8 cellular contexts compared by ENCODE assay signal in the genomic region with DNA sequence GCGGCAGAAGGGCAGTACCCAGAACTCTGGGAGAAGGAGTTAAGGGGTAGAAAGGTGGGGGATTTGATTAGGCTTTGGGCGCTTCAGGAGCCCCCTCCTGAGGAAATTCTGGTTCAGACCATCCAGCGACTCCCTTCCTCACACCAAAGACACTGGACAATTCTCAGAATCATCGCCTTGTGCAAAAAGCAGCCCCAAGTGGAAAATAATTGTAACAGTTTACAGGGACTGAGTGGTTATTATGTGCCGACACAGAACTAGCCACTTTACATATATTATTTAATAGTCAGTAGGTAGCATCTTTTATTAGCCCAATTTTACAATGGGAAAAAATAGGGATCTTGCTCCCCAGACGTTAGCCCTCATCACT. TPM values are rescaled to one million over a fixed set of nuclear protein-coding genes. Genes with fewer than 3 reads are reported as not detected.
DNase-seq lines count a peak whose midpoint lies in the region; ATAC-seq lines count a peak whose summit lies in the region.

No MANE protein-coding gene starts in this region.

- peaks cover 25% of the 10 kb centered on the region for H3K4me1 ChIP-seq in stomach smooth muscle (ENCODE audit: control insufficient read depth, insufficient read depth, low read length)

- peaks cover 11% of the 10 kb centered on the region for H3K36me3 Mint-ChIP-seq in activated naive CD8-positive, alpha-beta T cell treated with anti-CD3 and anti-CD28 coated beads, Interleukin-2, amount 10 ng/mL, durations not matched to agents 7 days and 5 days
- H3K36me3 Mint-ChIP-seq in immature natural killer cell: peaks cover 0 to 16% (median 0%) of the 10 kb centered on the region in 3 donors

- peaks cover 10% of the 10 kb centered on the region for H3K27me3 Mint-ChIP-seq in activated naive CD8-positive, alpha-beta T cell treated with anti-CD3 and anti-CD28 coated beads, Interleukin-2, amount 10 ng/mL, durations not matched to agents 7 days and 5 days
- peaks cover 1 to 8% (median 4%) of the 10 kb centered on the region in 3 donors for H3K27me3 Mint-ChIP-seq in immature natural killer cell (ENCODE audit: low read depth in 3 of 3)

- H3K9ac ChIP-seq in stomach smooth muscle (ENCODE audit: low read length in 2 of 2): peak overlapping the region; percentile 73 to 88

- H3K4me3 ChIP-seq in stomach smooth muscle (ENCODE audit: low read length in 2 of 2): peak overlapping the region; percentile 71 to 80

- H3K9me3 Mint-ChIP-seq in activated naive CD8-positive, alpha-beta T cell treated with anti-CD3 and anti-CD28 coated beads, Interleukin-2, amount 10 ng/mL, durations not matched to agents 7 days and 5 days: no peaks in the 10 kb centered on the region
- H3K9me3 Mint-ChIP-seq in immature natural killer cell: no peaks in the 10 kb centered on the region

- H3K27ac ChIP-seq in stomach smooth muscle (ENCODE audit: low read length): peak overlapping the region; percentile 87

- POLR2A ChIA-PET in activated naive CD8-positive, alpha-beta T cell treated with anti-CD3 and anti-CD28 coated beads, Interleukin-2, amount 10 ng/mL, durations not matched to agents 7 days and 5 days (lab: Charles Lee): interaction anchor here (1.4 kb wide), 1 partner anchor 10 kb away, joined by 4 read pairs; no protein-coding TSS in a partner anchor

- DNase-seq in NCI-H1092 treated with DMSO at 0.1 percent for 48 hours (lab: John Stamatoyannopoulos, UW) (peak; percentile 47), NCI-H1092 (lab: John Stamatoyannopoulos, UW) (no peak), immature natural killer cell (no peak)
- DNase-seq in activated naive CD8-positive, alpha-beta T cell treated with anti-CD3 and anti-CD28 coated beads, Interleukin-2, amount 10 ng/mL, durations not matched to agents 7 days and 5 days: no peak

- no peak overlapping the region for H3K27ac Mint-ChIP-seq in activated naive CD8-positive, alpha-beta T cell treated with anti-CD3 and anti-CD28 coated beads, Interleukin-2, amount 10 ng/mL, durations not matched to agents 7 days and 5 days
- H3K27ac Mint-ChIP-seq in immature natural killer cell: peak overlapping the region; percentile 67 to 88 (median 86)

- H3K9me3 ChIP-seq in stomach smooth muscle (ENCODE audit: control insufficient read depth in 2 of 2, low read length in 2 of 2): no peaks in the 10 kb centered on the region

- no peak for ATAC-seq in activated naive CD8-positive, alpha-beta T cell treated with anti-CD3 and anti-CD28 coated beads, Interleukin-2, amount 10 ng/mL, durations not matched to agents 7 days and 5 days (ENCODE audit: low read depth)
- ATAC-seq in HG03097 (IDR thresholded peaks at IDR 0.05; ENCODE audit: low FRiP score, unreplicated experiment) (no peak), GM21529 (IDR thresholded peaks at IDR 0.05; ENCODE audit: unreplicated experiment) (no peak), HG02763 (IDR thresholded peaks at IDR 0.05; ENCODE audit: unreplicated experiment) (no peak)

- peak overlapping the region; percentile 81 for H3K4me3 Mint-ChIP-seq in activated naive CD8-positive, alpha-beta T cell treated with anti-CD3 and anti-CD28 coated beads, Interleukin-2, amount 10 ng/mL, durations not matched to agents 7 days and 5 days
- H3K4me3 Mint-ChIP-seq in immature natural killer cell: peak overlapping the region; percentile 72 to 84 (median 76)

- H3K27me3 ChIP-seq in stomach smooth muscle (ENCODE audit: control insufficient read depth in 1 of 2, insufficient read depth in 2 of 2, low read length in 2 of 2): no peaks in the 10 kb centered on the region

- H3K4me1 Mint-ChIP-seq in activated naive CD8-positive, alpha-beta T cell treated with anti-CD3 and anti-CD28 coated beads, Interleukin-2, amount 10 ng/mL, durations not matched to agents 7 days and 5 days: peaks cover 16% of the 10 kb centered on the region
- peaks cover 20 to 31% of the 10 kb centered on the region in 2 donors for H3K4me1 Mint-ChIP-seq in immature natural killer cell

- peaks cover 18 to 30% of the 10 kb centered on the region in 2 donors for H3K36me3 ChIP-seq in stomach smooth muscle (ENCODE audit: control insufficient read depth in 2 of 2, insufficient read depth in 2 of 2, low read length in 2 of 2)

RNA-seq across cellular contexts. Expression of a gene that starts 0.7 kb away (rescaled TPM):
- total RNA-seq in activated naive CD8-positive, alpha-beta T cell treated with anti-CD3 and anti-CD28 coated beads, Interleukin-2, amount 10 ng/mL, durations not matched to agents 7 days and 5 days: 10 to 100 TPM; 11.8 to 11.9 TPM
- 1 to 10 TPM; 1.8 to 5.0 (median 2.9) TPM for polyA plus RNA-seq in immature natural killer cell

RNA-seq across cellular contexts. Expression of a gene that starts 6.7 kb away (rescaled TPM):
- 10 to 100 TPM; 44.3 to 44.6 TPM for total RNA-seq in activated naive CD8-positive, alpha-beta T cell treated with anti-CD3 and anti-CD28 coated beads, Interleukin-2, amount 10 ng/mL, durations not matched to agents 7 days and 5 days
- 10 to 100 TPM; 34.2 to 39.9 (median 35.0) TPM for polyA plus RNA-seq in immature natural killer cell

RNA-seq across cellular contexts. Expression of a gene that starts 6.9 kb away (rescaled TPM):
- 10 to 100 TPM; 41.3 to 47.0 TPM for total RNA-seq in activated naive CD8-positive, alpha-beta T cell treated with anti-CD3 and anti-CD28 coated beads, Interleukin-2, amount 10 ng/mL, durations not matched to agents 7 days and 5 days
- polyA plus RNA-seq in immature natural killer cell: 10 to 100 TPM; 33.9 to 41.6 (median 35.2) TPM

RNA-seq across cellular contexts. Expression of a gene that starts 22.7 kb away (rescaled TPM):
- total RNA-seq in activated naive CD8-positive, alpha-beta T cell treated with anti-CD3 and anti-CD28 coated beads, Interleukin-2, amount 10 ng/mL, durations not matched to agents 7 days and 5 days: 10 to 100 TPM; 32.3 to 35.5 TPM
- 1 to 10 TPM in 1 of 3 donors, under 1 TPM in 2; 0.74 to 1.3 (median 0.86) TPM for polyA plus RNA-seq in immature natural killer cell

RNA-seq across cellular contexts. Expression of a gene that starts 33.6 kb away (rescaled TPM):
- total RNA-seq in activated naive CD8-positive, alpha-beta T cell treated with anti-CD3 and anti-CD28 coated beads, Interleukin-2, amount 10 ng/mL, durations not matched to agents 7 days and 5 days: 1 to 10 TPM in 1 of 2 experiments, under 1 TPM in 1; 0.58 to 1.3 TPM
- not detected for polyA plus RNA-seq in immature natural killer cell
